In genomic region chr6:141229296-141229695, GRCh38 we compare ENCODE assay signal across 9 cellular contexts.
"Had no signal": no experiment of that assay in that cellular context is flagged by ENCODE, and none has a peak within 500 bp of the region (broad histone marks: within the 10 kb centered on the region; RNA-seq: fewer than 3 reads in every experiment).

No MANE protein-coding gene starts in this region.

- H3K4me1 ChIP-seq: HAP-1 had no signal

- H3K4me3 Mint-ChIP-seq: HFFc6 had no signal

- H2AFZ ChIP-seq: GM23248 had no signal

- ATAC-seq: HCT116, K562 had no signal

- H3K27ac Mint-ChIP-seq: HFFc6 had no signal

- H3K36me3 ChIP-seq: HAP-1 had no signal

- H3K4me3 ChIP-seq: GM23248, HAP-1, K562 had no signal

- DNase-seq: GM23248, GOT3, H7, HFFc6, IMR-90 had no signal

- H3K9me3 Mint-ChIP-seq: HFFc6 had no signal

- H3K9me3 ChIP-seq: HAP-1 had no signal

- H3K9ac ChIP-seq: GM23248 had no signal

- H3K27ac ChIP-seq: GM23248, HL-60 had no signal
